In genomic region chr3:141414141-141414689, GRCh38 we compare ENCODE assay signal across 10 cellular contexts. TPM values are rescaled to one million over a fixed set of nuclear protein-coding genes. Genes with fewer than 3 reads are reported as not detected.
DNase-seq lines count a peak whose midpoint lies in the region; ATAC-seq and TF ChIP-seq lines count a peak whose summit lies in the region.
"Had no signal": no experiment of that assay in that cellular context is flagged by ENCODE, and none has a peak within 500 bp of the region (broad histone marks: within the 10 kb centered on the region; RNA-seq: fewer than 3 reads in every experiment).

No MANE protein-coding gene starts in this region.

- DNase-seq in activated CD4-positive, alpha-beta T cell treated with anti-CD3 and anti-CD28 coated beads for 48 hours, result peak; percentile 45
- no peak for DNase-seq in activated CD4-positive, alpha-beta T cell treated with anti-CD3 and anti-CD28 coated beads for 1 hour
- DNase-seq in activated T-cell treated with anti-CD3 and anti-CD28 coated beads, Interleukin-2, amount 50 U/mL, for 72 hours, result peak; percentile 57 to 61
- peak; percentile 79 for DNase-seq in fibroblast of the aortic adventitia (ENCODE audit: low read depth)
- DNase-seq in stomach, result no peak
- no peak for DNase-seq in posterior vena cava (ENCODE audit: low spot score)
- DNase-seq in PC-9, result no peak
- DNase-seq: ACHN, NCI-H2029 treated with DMSO at 0.1 percent for 48 hours had no signal

- no peak overlapping the region for H3K4me3 ChIP-seq in fibroblast of the aortic adventitia (ENCODE audit: low read depth, low read length)
- no peak overlapping the region for H3K4me3 ChIP-seq in stomach
- H3K4me3 ChIP-seq in PC-9, result no peak overlapping the region

- H3K36me3 ChIP-seq in stomach (peaks cover 0 to 48% (median 44%) of the 10 kb centered on the region in 4 donors), PC-9 (ENCODE audit: low read depth) (no peaks in the 10 kb centered on the region)

- no peak for TF ChIP-seq POLR2A in stomach (IDR thresholded peaks at IDR 0.05)

- peaks cover 16% of the 10 kb centered on the region for H3F3A ChIP-seq in PC-9 (ENCODE audit: insufficient read depth, low read depth)

- no peaks in the 10 kb centered on the region for H3K79me2 ChIP-seq in PC-9 (ENCODE audit: low read depth)

- ATAC-seq in activated T-cell treated with anti-CD3 and anti-CD28 coated beads, Interleukin-2, amount 50 U/mL, for 72 hours (replicated peaks in 1 of 2), result peak; percentile 69 to 86
- ATAC-seq in HG02970 (IDR thresholded peaks at IDR 0.05; ENCODE audit: low FRiP score, unreplicated experiment), result no peak

- no peaks in the 10 kb centered on the region for H4K20me1 ChIP-seq in PC-9 (ENCODE audit: insufficient read depth)

- no peaks in the 10 kb centered on the region for H3K27me3 Mint-ChIP-seq in activated T-cell treated with anti-CD3 and anti-CD28 coated beads, Interleukin-2, amount 50 U/mL, for 72 hours (ENCODE audit: low read depth)

- H3K9me3 Mint-ChIP-seq in activated T-cell treated with anti-CD3 and anti-CD28 coated beads, Interleukin-2, amount 50 U/mL, for 72 hours, result peaks cover 2% of the 10 kb centered on the region in 2 donors

- H3K27ac ChIP-seq in stomach (peak overlapping the region; percentile 1 to 100 (median 97)), PC-9 (no peak overlapping the region)

- H3K4me3 Mint-ChIP-seq in activated T-cell treated with anti-CD3 and anti-CD28 coated beads, Interleukin-2, amount 50 U/mL, for 72 hours, result peak overlapping the region; percentile 85 to 90

- H3K27me3 ChIP-seq in stomach (no peaks in the 10 kb centered on the region), PC-9 (ENCODE audit: insufficient read depth, low read depth) (no peaks in the 10 kb centered on the region)

- POLR2A ChIA-PET in PC-9 (lab: Charles Lee; ENCODE audit: unreplicated experiment), result no interaction called here

- BruUV-seq in PC-9 (replicated peaks; lab: Mats Ljungman, UMichigan), result no TSS peak

- WGBS in stomach, 5 donors, result 55 to 75% (median 65%) methylated on average over 8 of the region's 8 CpGs

- TF ChIP-seq EP300 in stomach (IDR thresholded peaks at IDR 0.05), result no peak

- peaks cover 86% of the 10 kb centered on the region for H3K4me1 Mint-ChIP-seq in activated T-cell treated with anti-CD3 and anti-CD28 coated beads, Interleukin-2, amount 50 U/mL, for 72 hours (ENCODE audit: low read depth)

- no peak overlapping the region for H2AFZ ChIP-seq in PC-9

- H3K36me3 Mint-ChIP-seq in activated T-cell treated with anti-CD3 and anti-CD28 coated beads, Interleukin-2, amount 50 U/mL, for 72 hours (ENCODE audit: insufficient read depth in 2 of 2), result peaks cover 25 to 35% of the 10 kb centered on the region in 2 donors

- no peaks in the 10 kb centered on the region for H3K9me2 ChIP-seq in PC-9 (ENCODE audit: insufficient read depth)

- CTCF ChIA-PET in PC-9 (lab: Charles Lee), result no interaction called here

- intact Hi-C loops in stomach (cut with DNase I; ENCODE audit: low total_unique reads), result no loop called here
- intact Hi-C loops in posterior vena cava (cut with DNase I), result no loop called here
- intact Hi-C loops in PC-9 (cut with micrococcal nuclease; ENCODE audit: unreplicated experiment), result no loop called here

- H3K9me3 ChIP-seq in stomach (no peaks in the 10 kb centered on the region), PC-9 (ENCODE audit: insufficient read depth, low read depth) (no peaks in the 10 kb centered on the region)

- H3K4me1 ChIP-seq in stomach (peaks cover 51 to 87% (median 72%) of the 10 kb centered on the region in 4 donors), PC-9 (replicated peaks; ENCODE audit: insufficient read depth) (peaks cover 38% of the 10 kb centered on the region)

- peak overlapping the region; percentile 97 for H3K27ac Mint-ChIP-seq in activated T-cell treated with anti-CD3 and anti-CD28 coated beads, Interleukin-2, amount 50 U/mL, for 72 hours

- TF ChIP-seq CTCF in fibroblast of the aortic adventitia (IDR thresholded peaks at IDR 0.05; ENCODE audit: insufficient read depth, low read length), result no peak
- no peak for TF ChIP-seq CTCF in stomach (IDR thresholded peaks at IDR 0.05)
- no peak for TF ChIP-seq CTCF in PC-9 (conservative IDR thresholded peaks at IDR 0.05)

- H3K4me2 ChIP-seq in PC-9, result no peak overlapping the region

RNA-seq across cellular contexts. Expression of gene ZBTB38, which starts 45.9 kb away (rescaled TPM):
- 10 to 100 TPM; 50.7 to 82.9 TPM for total RNA-seq in activated T-cell treated with anti-CD3 and anti-CD28 coated beads, Interleukin-2, amount 50 U/mL, for 72 hours
- 52.4 and 267 TPM in 2 replicates for total RNA-seq in fibroblast of the aortic adventitia (ENCODE audit: low replicate concordance)
- total RNA-seq in stomach, result 100 to 1,000 TPM in 1 of 5 donors, 10 to 100 TPM in 4; 26.9 to 253 (median 64.3) TPM
- 10 to 100 TPM in 1 of 3 donors, 1 to 10 TPM in 2; 5.3 to 10.7 (median 9.5) TPM for polyA plus RNA-seq in stomach
- 100 to 1,000 TPM; 101 to 125 TPM for total RNA-seq in posterior vena cava
- total RNA-seq in PC-9 (2021), result 18.5 and 21.8 TPM in 2 replicates

Comparison
In these comparisons a context has a peak if more than half of its experiments do, and no peak if none do; other contexts are left out.
1. DNase-seq: peak in activated CD4-positive, alpha-beta T cell treated with anti-CD3 and anti-CD28 coated beads for 48 hours (single experiment), activated T-cell treated with anti-CD3 and anti-CD28 coated beads, Interleukin-2, amount 50 U/mL, for 72 hours (2 of 2) and fibroblast of the aortic adventitia (single experiment); none in activated CD4-positive, alpha-beta T cell treated with anti-CD3 and anti-CD28 coated beads for 1 hour (single experiment), stomach (single experiment), posterior vena cava (single experiment) and PC-9 (0 of 2).